ENCODE assay signal across 1 cellular context in the genomic region with DNA sequence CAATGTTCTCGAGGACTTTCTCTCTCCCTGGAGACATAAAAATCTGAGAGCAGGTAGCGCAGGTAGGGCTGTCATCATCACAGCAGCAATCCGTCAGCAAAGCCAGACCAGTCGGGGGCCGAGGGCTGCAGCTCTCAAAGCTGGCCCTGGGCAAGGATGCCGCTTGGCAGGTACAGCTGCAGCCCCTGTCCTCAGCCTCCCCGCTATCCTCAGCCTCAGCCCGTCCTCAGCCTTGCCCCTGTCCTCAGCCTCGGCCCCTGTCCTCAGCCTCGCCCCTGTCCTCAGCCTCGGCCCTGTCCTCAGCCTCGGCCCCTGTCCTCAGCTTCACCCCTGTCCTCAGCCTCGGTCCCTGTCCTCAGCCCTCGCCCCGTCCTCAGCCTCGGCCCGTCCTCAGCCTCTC.
TF ChIP-seq lines count a peak whose summit lies in the region.

No MANE protein-coding gene starts in this region.

TF ChIP-seq in SK-N-SH, 30 proteins besides CTCF, POLR2A, EP300 and RAD21 (continued from another document):
- TF ChIP-seq, protein P1, sequence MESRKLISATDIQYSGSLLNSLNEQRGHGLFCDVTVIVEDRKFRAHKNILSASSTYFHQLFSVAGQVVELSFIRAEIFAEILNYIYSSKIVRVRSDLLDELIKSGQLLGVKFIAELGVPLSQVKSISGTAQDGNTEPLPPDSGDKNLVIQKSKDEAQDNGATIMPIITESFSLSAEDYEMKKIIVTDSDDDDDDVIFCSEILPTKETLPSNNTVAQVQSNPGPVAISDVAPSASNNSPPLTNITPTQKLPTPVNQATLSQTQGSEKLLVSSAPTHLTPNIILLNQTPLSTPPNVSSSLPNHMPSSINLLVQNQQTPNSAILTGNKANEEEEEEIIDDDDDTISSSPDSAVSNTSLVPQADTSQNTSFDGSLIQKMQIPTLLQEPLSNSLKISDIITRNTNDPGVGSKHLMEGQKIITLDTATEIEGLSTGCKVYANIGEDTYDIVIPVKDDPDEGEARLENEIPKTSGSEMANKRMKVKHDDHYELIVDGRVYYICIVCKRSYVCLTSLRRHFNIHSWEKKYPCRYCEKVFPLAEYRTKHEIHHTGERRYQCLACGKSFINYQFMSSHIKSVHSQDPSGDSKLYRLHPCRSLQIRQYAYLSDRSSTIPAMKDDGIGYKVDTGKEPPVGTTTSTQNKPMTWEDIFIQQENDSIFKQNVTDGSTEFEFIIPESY (IDR thresholded peaks at IDR 0.05; ENCODE audit: borderline replicate concordance, low read depth), result no peak
- TF ChIP-seq CHD2 (IDR thresholded peaks at IDR 0.05; ENCODE audit: low read length, partially characterized antibody) (no peak), GATA2 (CRISPR knock-in tag; IDR thresholded peaks at IDR 0.05) (no peak), SMC3 (IDR thresholded peaks at IDR 0.05; ENCODE audit: low read depth, low read length) (no peak), RCOR1 (IDR thresholded peaks at IDR 0.05; ENCODE audit: low read length) (no peak), NFIC (IDR thresholded peaks at IDR 0.05; ENCODE audit: borderline replicate concordance) (no peak), MXI1 (IDR thresholded peaks at IDR 0.05; ENCODE audit: low read depth, low read length) (no peak), POLR2AphosphoS5 (IDR thresholded peaks at IDR 0.05; ENCODE audit: low read depth, low read length) (no peak), SIN3A (IDR thresholded peaks at IDR 0.05; ENCODE audit: borderline replicate concordance, low read depth, low read length) (no peak)
- TF ChIP-seq, protein P2, sequence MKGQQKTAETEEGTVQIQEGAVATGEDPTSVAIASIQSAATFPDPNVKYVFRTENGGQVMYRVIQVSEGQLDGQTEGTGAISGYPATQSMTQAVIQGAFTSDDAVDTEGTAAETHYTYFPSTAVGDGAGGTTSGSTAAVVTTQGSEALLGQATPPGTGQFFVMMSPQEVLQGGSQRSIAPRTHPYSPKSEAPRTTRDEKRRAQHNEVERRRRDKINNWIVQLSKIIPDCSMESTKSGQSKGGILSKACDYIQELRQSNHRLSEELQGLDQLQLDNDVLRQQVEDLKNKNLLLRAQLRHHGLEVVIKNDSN (IDR thresholded peaks at IDR 0.05; ENCODE audit: borderline replicate concordance, low read depth), result no peak
- TF ChIP-seq, protein P3, sequence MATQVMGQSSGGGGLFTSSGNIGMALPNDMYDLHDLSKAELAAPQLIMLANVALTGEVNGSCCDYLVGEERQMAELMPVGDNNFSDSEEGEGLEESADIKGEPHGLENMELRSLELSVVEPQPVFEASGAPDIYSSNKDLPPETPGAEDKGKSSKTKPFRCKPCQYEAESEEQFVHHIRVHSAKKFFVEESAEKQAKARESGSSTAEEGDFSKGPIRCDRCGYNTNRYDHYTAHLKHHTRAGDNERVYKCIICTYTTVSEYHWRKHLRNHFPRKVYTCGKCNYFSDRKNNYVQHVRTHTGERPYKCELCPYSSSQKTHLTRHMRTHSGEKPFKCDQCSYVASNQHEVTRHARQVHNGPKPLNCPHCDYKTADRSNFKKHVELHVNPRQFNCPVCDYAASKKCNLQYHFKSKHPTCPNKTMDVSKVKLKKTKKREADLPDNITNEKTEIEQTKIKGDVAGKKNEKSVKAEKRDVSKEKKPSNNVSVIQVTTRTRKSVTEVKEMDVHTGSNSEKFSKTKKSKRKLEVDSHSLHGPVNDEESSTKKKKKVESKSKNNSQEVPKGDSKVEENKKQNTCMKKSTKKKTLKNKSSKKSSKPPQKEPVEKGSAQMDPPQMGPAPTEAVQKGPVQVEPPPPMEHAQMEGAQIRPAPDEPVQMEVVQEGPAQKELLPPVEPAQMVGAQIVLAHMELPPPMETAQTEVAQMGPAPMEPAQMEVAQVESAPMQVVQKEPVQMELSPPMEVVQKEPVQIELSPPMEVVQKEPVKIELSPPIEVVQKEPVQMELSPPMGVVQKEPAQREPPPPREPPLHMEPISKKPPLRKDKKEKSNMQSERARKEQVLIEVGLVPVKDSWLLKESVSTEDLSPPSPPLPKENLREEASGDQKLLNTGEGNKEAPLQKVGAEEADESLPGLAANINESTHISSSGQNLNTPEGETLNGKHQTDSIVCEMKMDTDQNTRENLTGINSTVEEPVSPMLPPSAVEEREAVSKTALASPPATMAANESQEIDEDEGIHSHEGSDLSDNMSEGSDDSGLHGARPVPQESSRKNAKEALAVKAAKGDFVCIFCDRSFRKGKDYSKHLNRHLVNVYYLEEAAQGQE (IDR thresholded peaks at IDR 0.05; ENCODE audit: low read depth, low read length), result no peak
- TF ChIP-seq, protein P4, sequence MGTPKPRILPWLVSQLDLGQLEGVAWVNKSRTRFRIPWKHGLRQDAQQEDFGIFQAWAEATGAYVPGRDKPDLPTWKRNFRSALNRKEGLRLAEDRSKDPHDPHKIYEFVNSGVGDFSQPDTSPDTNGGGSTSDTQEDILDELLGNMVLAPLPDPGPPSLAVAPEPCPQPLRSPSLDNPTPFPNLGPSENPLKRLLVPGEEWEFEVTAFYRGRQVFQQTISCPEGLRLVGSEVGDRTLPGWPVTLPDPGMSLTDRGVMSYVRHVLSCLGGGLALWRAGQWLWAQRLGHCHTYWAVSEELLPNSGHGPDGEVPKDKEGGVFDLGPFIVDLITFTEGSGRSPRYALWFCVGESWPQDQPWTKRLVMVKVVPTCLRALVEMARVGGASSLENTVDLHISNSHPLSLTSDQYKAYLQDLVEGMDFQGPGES (IDR thresholded peaks at IDR 0.05; ENCODE audit: low read depth, low read length), result no peak
TF ChIP-seq in SK-N-SH: peak in this region for 0.
